ENCODE assay signal across 8 cellular contexts in genomic region chr14:64337901-64338615, GRCh38. TPM values are rescaled to one million over a fixed set of nuclear protein-coding genes. Genes with fewer than 3 reads are reported as not detected.
DNase-seq lines count a peak whose midpoint lies in the region; ATAC-seq, FAIRE-seq and TF ChIP-seq lines count a peak whose summit lies in the region.

No MANE protein-coding gene starts in this region.

- DNase-seq in DND-41 (no peak), NCI-H446 treated with DMSO at 0.1 percent for 48 hours (lab: John Stamatoyannopoulos, UW) (peak; percentile 47), frontal cortex (ENCODE audit: low spot score in 2 of 2) (peak; percentile 29 to 36), neural crest cell (ENCODE audit: low read depth, low spot score) (peak; percentile 48), NK-92 (lab: John Stamatoyannopoulos, UW; ENCODE audit: unreplicated experiment) (no peak)
- DNase-seq in activated T-cell treated with anti-CD3 and anti-CD28 coated beads, Interleukin-2, amount 50 U/mL, for 4 hours: no peak

- no peaks in the 10 kb centered on the region; the same call in 1 of the 2 replicates for H3K36me3 ChIP-seq in DND-41 (ENCODE audit: insufficient read depth, low read length)

- peaks cover 11% of the 10 kb centered on the region for H3K9me3 ChIP-seq in DND-41 (ENCODE audit: insufficient read depth, low read length, severe bottlenecking)

- ATAC-seq in DND-41 (ENCODE audit: insufficient read depth, low read depth) (peak; percentile 70), GM19438 (IDR thresholded peaks at IDR 0.05; ENCODE audit: low read depth, unreplicated experiment) (peak; percentile 58), HG03460 (IDR thresholded peaks at IDR 0.05; ENCODE audit: unreplicated experiment) (peak; percentile 52)
- ATAC-seq in activated T-cell treated with anti-CD3 and anti-CD28 coated beads, Interleukin-2, amount 50 U/mL, for 4 hours: peak; percentile 71 to 76

- no peaks in the 10 kb centered on the region for H4K20me1 ChIP-seq in DND-41 (ENCODE audit: insufficient read depth, low read length)

- peak overlapping the region; percentile 73 for H3K4me2 ChIP-seq in DND-41 (ENCODE audit: insufficient read depth, low read length)

- H3K27me3 ChIP-seq in DND-41 (ENCODE audit: insufficient read depth, low read length, poor library complexity): no peaks in the 10 kb centered on the region

- H3K9me3 Mint-ChIP-seq in activated T-cell treated with anti-CD3 and anti-CD28 coated beads, Interleukin-2, amount 50 U/mL, for 4 hours: peaks cover 9% of the 10 kb centered on the region
- peaks cover 3% of the 10 kb centered on the region for H3K9me3 Mint-ChIP-seq in neural crest cell

- peak overlapping the region; percentile 96 for H2AFZ ChIP-seq in DND-41 (ENCODE audit: low read depth, low read length)

- H3K27me3 Mint-ChIP-seq in activated T-cell treated with anti-CD3 and anti-CD28 coated beads, Interleukin-2, amount 50 U/mL, for 4 hours (ENCODE audit: low read depth): no peaks in the 10 kb centered on the region
- no peaks in the 10 kb centered on the region for H3K27me3 Mint-ChIP-seq in neural crest cell (ENCODE audit: low read depth)

- H3K27ac ChIP-seq in DND-41 (ENCODE audit: low read length): peak overlapping the region; percentile 88

- peak overlapping the region; percentile 86 for H3K4me3 Mint-ChIP-seq in activated T-cell treated with anti-CD3 and anti-CD28 coated beads, Interleukin-2, amount 50 U/mL, for 4 hours
- peak overlapping the region; percentile 89 for H3K4me3 Mint-ChIP-seq in neural crest cell

- peaks cover 13% of the 10 kb centered on the region for H3K79me2 ChIP-seq in DND-41 (ENCODE audit: insufficient read depth, low read length)

- FAIRE-seq in frontal cortex (lab: Jason Lieb, UNC): no peak

- peak overlapping the region; percentile 97 for H3K9ac ChIP-seq in DND-41 (ENCODE audit: low read depth, low read length)

- peak overlapping the region; percentile 70 to 89 for H3K4me3 ChIP-seq in DND-41 (ENCODE audit: low read depth in 1 of 2, low read length in 2 of 2)

- H3K27ac Mint-ChIP-seq in neural crest cell (ENCODE audit: unreplicated experiment): peak overlapping the region; percentile 96

- peaks cover 24% of the 10 kb centered on the region for H3K4me1 ChIP-seq in DND-41 (ENCODE audit: insufficient read depth, low read length)

- peaks cover 3% of the 10 kb centered on the region for H3K36me3 Mint-ChIP-seq in activated T-cell treated with anti-CD3 and anti-CD28 coated beads, Interleukin-2, amount 50 U/mL, for 4 hours (ENCODE audit: insufficient read depth)
- H3K36me3 Mint-ChIP-seq in neural crest cell (ENCODE audit: low read depth): peaks cover 3% of the 10 kb centered on the region

- TF ChIP-seq CTCF in DND-41 (IDR thresholded peaks at IDR 0.05; ENCODE audit: borderline replicate concordance, extremely low read depth, low read length, poor library complexity, severe bottlenecking) (no peak), neural crest cell (conservative IDR thresholded peaks at IDR 0.05) (no peak)

- H3K4me1 Mint-ChIP-seq in activated T-cell treated with anti-CD3 and anti-CD28 coated beads, Interleukin-2, amount 50 U/mL, for 4 hours (ENCODE audit: low read depth): peaks cover 15% of the 10 kb centered on the region
- H3K4me1 Mint-ChIP-seq in neural crest cell: peaks cover 29% of the 10 kb centered on the region

RNA-seq across cellular contexts. Expression of gene ESR2, which starts 43.9 kb away (rescaled TPM):
- 1 to 10 TPM; 1.3 to 4.5 (median 4.4) TPM for total RNA-seq in activated T-cell treated with anti-CD3 and anti-CD28 coated beads, Interleukin-2, amount 50 U/mL, for 4 hours
- 1.2 TPM for total RNA-seq in frontal cortex
- total RNA-seq in neural crest cell: 0.20 and 0.33 TPM in 2 replicates

RNA-seq across cellular contexts. Expression of gene MTHFD1, which starts 50.1 kb away (rescaled TPM):
- 100 to 1,000 TPM; 175 to 213 (median 209) TPM for total RNA-seq in activated T-cell treated with anti-CD3 and anti-CD28 coated beads, Interleukin-2, amount 50 U/mL, for 4 hours
- total RNA-seq in frontal cortex (28.5 TPM), neural crest cell (161 and 172 TPM in 2 replicates)

Comparison
In these comparisons a context has a peak if more than half of its experiments do, and no peak if none do; other contexts are left out.
1. DNase-seq: peak in NCI-H446 treated with DMSO at 0.1 percent for 48 hours (single experiment), frontal cortex (2 of 2) and neural crest cell (single experiment); none in DND-41 (single experiment), activated T-cell treated with anti-CD3 and anti-CD28 coated beads, Interleukin-2, amount 50 U/mL, for 4 hours (single experiment) and NK-92 (single experiment).
2. Peak in every context shown above with its lines, with median percentiles within 50 percentile points of each other: ATAC-seq.